In the genomic region with DNA sequence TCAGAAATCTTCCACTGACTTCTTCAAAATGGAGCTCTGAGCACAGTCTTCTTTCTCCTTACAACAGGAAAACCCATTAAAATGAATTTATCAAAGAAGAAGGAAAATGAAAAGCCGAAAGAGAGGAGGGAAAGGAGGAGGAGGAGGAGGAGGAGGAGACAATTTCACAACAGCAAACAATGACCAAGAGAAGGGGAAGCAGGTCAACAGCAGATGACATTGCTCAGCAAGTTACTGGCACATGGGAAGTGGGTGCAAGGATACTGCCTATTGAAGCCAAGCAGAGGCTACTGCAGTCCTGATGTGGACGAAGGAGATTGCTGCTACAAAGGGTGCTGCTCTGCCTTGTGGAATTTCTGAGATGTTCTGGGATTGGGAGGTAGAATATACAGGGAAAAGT, we compare ENCODE assay signal across 1 cellular context.
TF ChIP-seq lines count a peak whose summit lies in the region.

No MANE protein-coding gene starts in this region.

TF ChIP-seq in H1, 55 proteins besides CTCF, POLR2A, EP300 and RAD21 (continued from another document):
- TF ChIP-seq CBX5 (IDR thresholded peaks at IDR 0.05; ENCODE audit: low read depth, low read length) (no peak), NRF1 (IDR thresholded peaks at IDR 0.05; ENCODE audit: low read depth, low read length) (no peak), JUN (IDR thresholded peaks at IDR 0.05; ENCODE audit: low read depth, low read length) (no peak), POU5F1 (IDR thresholded peaks at IDR 0.05; ENCODE audit: low read depth, low read length) (no peak), CHD1 (IDR thresholded peaks at IDR 0.05; ENCODE audit: low read depth, low read length) (no peak)
- TF ChIP-seq, protein P1, sequence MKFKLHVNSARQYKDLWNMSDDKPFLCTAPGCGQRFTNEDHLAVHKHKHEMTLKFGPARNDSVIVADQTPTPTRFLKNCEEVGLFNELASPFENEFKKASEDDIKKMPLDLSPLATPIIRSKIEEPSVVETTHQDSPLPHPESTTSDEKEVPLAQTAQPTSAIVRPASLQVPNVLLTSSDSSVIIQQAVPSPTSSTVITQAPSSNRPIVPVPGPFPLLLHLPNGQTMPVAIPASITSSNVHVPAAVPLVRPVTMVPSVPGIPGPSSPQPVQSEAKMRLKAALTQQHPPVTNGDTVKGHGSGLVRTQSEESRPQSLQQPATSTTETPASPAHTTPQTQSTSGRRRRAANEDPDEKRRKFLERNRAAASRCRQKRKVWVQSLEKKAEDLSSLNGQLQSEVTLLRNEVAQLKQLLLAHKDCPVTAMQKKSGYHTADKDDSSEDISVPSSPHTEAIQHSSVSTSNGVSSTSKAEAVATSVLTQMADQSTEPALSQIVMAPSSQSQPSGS (IDR thresholded peaks at IDR 0.05; ENCODE audit: low read length), result no peak
TF ChIP-seq in H1: peak in this region for 0.
